ENCODE assay signal across 2 cellular contexts in the genomic region with DNA sequence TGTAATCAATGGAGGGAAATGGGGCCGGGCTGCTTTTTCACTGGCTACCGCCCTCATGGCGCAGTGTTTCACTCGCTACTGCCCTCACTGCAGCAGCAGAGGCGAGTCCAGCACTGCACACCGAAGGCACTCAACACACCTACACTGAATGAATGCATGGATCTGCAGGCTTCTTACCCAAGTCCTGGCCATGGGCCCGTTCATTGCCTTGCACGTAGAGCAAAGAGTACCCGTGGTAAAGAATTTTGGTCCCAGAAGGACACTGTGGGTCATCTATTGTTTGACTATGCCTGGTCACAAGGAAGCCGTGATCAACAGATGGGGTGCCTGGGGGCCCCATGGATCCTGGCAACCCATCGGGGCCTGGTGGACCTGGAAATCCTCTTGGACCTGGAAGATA.
TF ChIP-seq lines count a peak whose summit lies in the region.

No MANE protein-coding gene starts in this region.

TF ChIP-seq in SK-N-SH, 30 proteins besides CTCF, POLR2A, EP300 and RAD21 (continued from another document):
- TF ChIP-seq, protein P1, sequence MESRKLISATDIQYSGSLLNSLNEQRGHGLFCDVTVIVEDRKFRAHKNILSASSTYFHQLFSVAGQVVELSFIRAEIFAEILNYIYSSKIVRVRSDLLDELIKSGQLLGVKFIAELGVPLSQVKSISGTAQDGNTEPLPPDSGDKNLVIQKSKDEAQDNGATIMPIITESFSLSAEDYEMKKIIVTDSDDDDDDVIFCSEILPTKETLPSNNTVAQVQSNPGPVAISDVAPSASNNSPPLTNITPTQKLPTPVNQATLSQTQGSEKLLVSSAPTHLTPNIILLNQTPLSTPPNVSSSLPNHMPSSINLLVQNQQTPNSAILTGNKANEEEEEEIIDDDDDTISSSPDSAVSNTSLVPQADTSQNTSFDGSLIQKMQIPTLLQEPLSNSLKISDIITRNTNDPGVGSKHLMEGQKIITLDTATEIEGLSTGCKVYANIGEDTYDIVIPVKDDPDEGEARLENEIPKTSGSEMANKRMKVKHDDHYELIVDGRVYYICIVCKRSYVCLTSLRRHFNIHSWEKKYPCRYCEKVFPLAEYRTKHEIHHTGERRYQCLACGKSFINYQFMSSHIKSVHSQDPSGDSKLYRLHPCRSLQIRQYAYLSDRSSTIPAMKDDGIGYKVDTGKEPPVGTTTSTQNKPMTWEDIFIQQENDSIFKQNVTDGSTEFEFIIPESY (IDR thresholded peaks at IDR 0.05; ENCODE audit: borderline replicate concordance, low read depth), result no peak
- TF ChIP-seq MEF2A (IDR thresholded peaks at IDR 0.05; ENCODE audit: borderline replicate concordance, low read depth) (no peak), FOXM1 (IDR thresholded peaks at IDR 0.05; ENCODE audit: low read depth) (no peak), ELF1 (IDR thresholded peaks at IDR 0.05) (no peak), NFIC (IDR thresholded peaks at IDR 0.05; ENCODE audit: borderline replicate concordance) (no peak), YY1 (IDR thresholded peaks at IDR 0.05; ENCODE audit: low read depth) (no peak), TAF1 (IDR thresholded peaks at IDR 0.05; ENCODE audit: borderline replicate concordance, low read depth, low read length) (no peak), GATA2 (CRISPR knock-in tag; IDR thresholded peaks at IDR 0.05) (no peak), NRF1 (IDR thresholded peaks at IDR 0.05; ENCODE audit: low read depth, low read length) (no peak), SMC3 (IDR thresholded peaks at IDR 0.05; ENCODE audit: low read depth, low read length) (no peak), MXI1 (IDR thresholded peaks at IDR 0.05; ENCODE audit: low read depth, low read length) (no peak)
- TF ChIP-seq, protein P2, sequence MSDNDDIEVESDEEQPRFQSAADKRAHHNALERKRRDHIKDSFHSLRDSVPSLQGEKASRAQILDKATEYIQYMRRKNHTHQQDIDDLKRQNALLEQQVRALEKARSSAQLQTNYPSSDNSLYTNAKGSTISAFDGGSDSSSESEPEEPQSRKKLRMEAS (IDR thresholded peaks at IDR 0.05; ENCODE audit: low read depth), result no peak
- TF ChIP-seq, protein P3, sequence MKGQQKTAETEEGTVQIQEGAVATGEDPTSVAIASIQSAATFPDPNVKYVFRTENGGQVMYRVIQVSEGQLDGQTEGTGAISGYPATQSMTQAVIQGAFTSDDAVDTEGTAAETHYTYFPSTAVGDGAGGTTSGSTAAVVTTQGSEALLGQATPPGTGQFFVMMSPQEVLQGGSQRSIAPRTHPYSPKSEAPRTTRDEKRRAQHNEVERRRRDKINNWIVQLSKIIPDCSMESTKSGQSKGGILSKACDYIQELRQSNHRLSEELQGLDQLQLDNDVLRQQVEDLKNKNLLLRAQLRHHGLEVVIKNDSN (IDR thresholded peaks at IDR 0.05; ENCODE audit: borderline replicate concordance, low read depth), result no peak
- TF ChIP-seq, protein P4, sequence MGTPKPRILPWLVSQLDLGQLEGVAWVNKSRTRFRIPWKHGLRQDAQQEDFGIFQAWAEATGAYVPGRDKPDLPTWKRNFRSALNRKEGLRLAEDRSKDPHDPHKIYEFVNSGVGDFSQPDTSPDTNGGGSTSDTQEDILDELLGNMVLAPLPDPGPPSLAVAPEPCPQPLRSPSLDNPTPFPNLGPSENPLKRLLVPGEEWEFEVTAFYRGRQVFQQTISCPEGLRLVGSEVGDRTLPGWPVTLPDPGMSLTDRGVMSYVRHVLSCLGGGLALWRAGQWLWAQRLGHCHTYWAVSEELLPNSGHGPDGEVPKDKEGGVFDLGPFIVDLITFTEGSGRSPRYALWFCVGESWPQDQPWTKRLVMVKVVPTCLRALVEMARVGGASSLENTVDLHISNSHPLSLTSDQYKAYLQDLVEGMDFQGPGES (IDR thresholded peaks at IDR 0.05; ENCODE audit: low read depth, low read length), result no peak
TF ChIP-seq in SK-N-SH: peak in this region for 0.

TF ChIP-seq in SK-N-SH treated with all-trans-retinoic acid at 6 μM for 48 hours, 23 proteins besides CTCF, POLR2A, EP300 and RAD21 (continued from another document):
- TF ChIP-seq, protein P5, sequence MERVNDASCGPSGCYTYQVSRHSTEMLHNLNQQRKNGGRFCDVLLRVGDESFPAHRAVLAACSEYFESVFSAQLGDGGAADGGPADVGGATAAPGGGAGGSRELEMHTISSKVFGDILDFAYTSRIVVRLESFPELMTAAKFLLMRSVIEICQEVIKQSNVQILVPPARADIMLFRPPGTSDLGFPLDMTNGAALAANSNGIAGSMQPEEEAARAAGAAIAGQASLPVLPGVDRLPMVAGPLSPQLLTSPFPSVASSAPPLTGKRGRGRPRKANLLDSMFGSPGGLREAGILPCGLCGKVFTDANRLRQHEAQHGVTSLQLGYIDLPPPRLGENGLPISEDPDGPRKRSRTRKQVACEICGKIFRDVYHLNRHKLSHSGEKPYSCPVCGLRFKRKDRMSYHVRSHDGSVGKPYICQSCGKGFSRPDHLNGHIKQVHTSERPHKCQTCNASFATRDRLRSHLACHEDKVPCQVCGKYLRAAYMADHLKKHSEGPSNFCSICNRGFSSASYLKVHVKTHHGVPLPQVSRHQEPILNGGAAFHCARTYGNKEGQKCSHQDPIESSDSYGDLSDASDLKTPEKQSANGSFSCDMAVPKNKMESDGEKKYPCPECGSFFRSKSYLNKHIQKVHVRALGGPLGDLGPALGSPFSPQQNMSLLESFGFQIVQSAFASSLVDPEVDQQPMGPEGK (CRISPR knock-in tag; IDR thresholded peaks at IDR 0.05; ENCODE audit: borderline replicate concordance), result no peak
- TF ChIP-seq ZNF8 (CRISPR knock-in tag; IDR thresholded peaks at IDR 0.05) (no peak), BACH2 (CRISPR knock-in tag; IDR thresholded peaks at IDR 0.05; ENCODE audit: borderline replicate concordance) (no peak), ZNF70 (CRISPR knock-in tag; IDR thresholded peaks at IDR 0.05) (no peak), OSR1 (CRISPR knock-in tag; IDR thresholded peaks at IDR 0.05) (no peak), ZFP3 (CRISPR knock-in tag; IDR thresholded peaks at IDR 0.05) (no peak), ESRRG (CRISPR knock-in tag; IDR thresholded peaks at IDR 0.05) (no peak), CSDC2 (CRISPR knock-in tag; IDR thresholded peaks at IDR 0.05) (no peak), ZNF565 (CRISPR knock-in tag; conservative IDR thresholded peaks at IDR 0.05; ENCODE audit: low read depth) (no peak), ARNTL (CRISPR knock-in tag; IDR thresholded peaks at IDR 0.05; ENCODE audit: borderline replicate concordance, low read depth) (no peak), TCF4 (CRISPR knock-in tag; IDR thresholded peaks at IDR 0.05; ENCODE audit: borderline replicate concordance) (no peak)
- TF ChIP-seq, protein P6, sequence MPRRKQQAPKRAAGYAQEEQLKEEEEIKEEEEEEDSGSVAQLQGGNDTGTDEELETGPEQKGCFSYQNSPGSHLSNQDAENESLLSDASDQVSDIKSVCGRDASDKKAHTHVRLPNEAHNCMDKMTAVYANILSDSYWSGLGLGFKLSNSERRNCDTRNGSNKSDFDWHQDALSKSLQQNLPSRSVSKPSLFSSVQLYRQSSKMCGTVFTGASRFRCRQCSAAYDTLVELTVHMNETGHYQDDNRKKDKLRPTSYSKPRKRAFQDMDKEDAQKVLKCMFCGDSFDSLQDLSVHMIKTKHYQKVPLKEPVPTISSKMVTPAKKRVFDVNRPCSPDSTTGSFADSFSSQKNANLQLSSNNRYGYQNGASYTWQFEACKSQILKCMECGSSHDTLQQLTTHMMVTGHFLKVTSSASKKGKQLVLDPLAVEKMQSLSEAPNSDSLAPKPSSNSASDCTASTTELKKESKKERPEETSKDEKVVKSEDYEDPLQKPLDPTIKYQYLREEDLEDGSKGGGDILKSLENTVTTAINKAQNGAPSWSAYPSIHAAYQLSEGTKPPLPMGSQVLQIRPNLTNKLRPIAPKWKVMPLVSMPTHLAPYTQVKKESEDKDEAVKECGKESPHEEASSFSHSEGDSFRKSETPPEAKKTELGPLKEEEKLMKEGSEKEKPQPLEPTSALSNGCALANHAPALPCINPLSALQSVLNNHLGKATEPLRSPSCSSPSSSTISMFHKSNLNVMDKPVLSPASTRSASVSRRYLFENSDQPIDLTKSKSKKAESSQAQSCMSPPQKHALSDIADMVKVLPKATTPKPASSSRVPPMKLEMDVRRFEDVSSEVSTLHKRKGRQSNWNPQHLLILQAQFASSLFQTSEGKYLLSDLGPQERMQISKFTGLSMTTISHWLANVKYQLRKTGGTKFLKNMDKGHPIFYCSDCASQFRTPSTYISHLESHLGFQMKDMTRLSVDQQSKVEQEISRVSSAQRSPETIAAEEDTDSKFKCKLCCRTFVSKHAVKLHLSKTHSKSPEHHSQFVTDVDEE (CRISPR knock-in tag; IDR thresholded peaks at IDR 0.05), result no peak
- TF ChIP-seq, protein P7, sequence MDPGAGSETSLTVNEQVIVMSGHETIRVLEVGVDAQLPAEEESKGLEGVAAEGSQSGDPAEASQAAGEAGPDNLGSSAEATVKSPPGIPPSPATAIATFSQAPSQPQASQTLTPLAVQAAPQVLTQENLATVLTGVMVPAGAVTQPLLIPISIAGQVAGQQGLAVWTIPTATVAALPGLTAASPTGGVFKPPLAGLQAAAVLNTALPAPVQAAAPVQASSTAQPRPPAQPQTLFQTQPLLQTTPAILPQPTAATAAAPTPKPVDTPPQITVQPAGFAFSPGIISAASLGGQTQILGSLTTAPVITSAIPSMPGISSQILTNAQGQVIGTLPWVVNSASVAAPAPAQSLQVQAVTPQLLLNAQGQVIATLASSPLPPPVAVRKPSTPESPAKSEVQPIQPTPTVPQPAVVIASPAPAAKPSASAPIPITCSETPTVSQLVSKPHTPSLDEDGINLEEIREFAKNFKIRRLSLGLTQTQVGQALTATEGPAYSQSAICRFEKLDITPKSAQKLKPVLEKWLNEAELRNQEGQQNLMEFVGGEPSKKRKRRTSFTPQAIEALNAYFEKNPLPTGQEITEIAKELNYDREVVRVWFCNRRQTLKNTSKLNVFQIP (CRISPR knock-in tag; IDR thresholded peaks at IDR 0.05; ENCODE audit: borderline replicate concordance, low read depth), result no peak
